8 cellular contexts compared by ENCODE assay signal in the genomic region with DNA sequence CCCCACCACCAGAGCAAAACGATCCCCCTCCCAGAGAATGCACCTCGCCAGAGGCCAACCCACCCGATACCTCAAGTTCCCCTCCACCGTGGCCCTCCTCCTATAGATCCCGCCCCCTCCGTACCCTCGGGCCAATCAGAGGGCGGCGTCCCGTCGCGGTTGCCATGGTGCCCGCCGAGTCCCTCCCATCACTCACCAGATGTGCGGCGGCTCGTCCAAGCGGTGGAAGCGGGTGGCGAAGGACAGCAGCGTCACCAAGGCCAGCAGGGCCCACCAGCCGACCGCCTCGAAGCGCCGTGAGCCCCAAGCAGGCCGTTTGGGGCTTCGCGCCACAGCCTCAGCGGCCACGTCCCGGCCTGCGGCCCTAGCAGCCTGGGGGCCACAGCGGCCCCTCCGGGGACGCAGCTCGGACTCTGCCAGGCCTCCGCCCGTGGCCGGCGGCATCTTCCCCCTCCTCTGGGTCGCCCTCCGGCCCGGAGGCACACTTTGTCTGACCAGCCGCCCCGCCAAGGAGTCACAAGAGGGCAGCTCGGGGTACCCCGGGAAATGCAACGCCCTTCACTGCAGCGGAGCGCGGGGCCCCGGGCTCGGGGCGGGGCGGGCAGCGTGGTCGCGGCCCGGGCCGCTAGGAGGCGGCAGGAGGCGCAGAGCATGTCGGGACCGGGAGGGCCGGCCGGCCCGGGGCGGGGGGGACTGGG. TPM values are rescaled to one million over a fixed set of nuclear protein-coding genes. Genes with fewer than 3 reads are reported as not detected.
DNase-seq lines count a peak whose midpoint lies in the region; ATAC-seq and TF ChIP-seq lines count a peak whose summit lies in the region.

A gene with protein sequence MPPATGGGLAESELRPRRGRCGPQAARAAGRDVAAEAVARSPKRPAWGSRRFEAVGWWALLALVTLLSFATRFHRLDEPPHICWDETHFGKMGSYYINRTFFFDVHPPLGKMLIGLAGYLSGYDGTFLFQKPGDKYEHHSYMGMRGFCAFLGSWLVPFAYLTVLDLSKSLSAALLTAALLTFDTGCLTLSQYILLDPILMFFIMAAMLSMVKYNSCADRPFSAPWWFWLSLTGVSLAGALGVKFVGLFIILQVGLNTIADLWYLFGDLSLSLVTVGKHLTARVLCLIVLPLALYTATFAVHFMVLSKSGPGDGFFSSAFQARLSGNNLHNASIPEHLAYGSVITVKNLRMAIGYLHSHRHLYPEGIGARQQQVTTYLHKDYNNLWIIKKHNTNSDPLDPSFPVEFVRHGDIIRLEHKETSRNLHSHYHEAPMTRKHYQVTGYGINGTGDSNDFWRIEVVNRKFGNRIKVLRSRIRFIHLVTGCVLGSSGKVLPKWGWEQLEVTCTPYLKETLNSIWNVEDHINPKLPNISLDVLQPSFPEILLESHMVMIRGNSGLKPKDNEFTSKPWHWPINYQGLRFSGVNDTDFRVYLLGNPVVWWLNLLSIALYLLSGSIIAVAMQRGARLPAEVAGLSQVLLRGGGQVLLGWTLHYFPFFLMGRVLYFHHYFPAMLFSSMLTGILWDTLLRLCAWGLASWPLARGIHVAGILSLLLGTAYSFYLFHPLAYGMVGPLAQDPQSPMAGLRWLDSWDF (minus strand): TSS at position 646 of the 698 bp plus-strand sequence. CDS start 202 bp downstream, at position 444.

- H3K4me3 ChIP-seq in NB4 (ENCODE audit: low read depth, low read length): peak within 1 kb of the TSS; percentile 66
- peak within 1 kb of the TSS; percentile 91 for H3K4me3 ChIP-seq in thymus (ENCODE audit: low read length)

- H3K27me3 Mint-ChIP-seq in HFFc6 (ENCODE audit: insufficient read depth): peaks cover 2% of the 10 kb centered on the region; the same call in 1 of the 2 replicates
- H3K27me3 Mint-ChIP-seq in activated naive CD8-positive, alpha-beta T cell: no peaks in the 10 kb centered on the region
- H3K27me3 Mint-ChIP-seq in osteocyte (ENCODE audit: unreplicated experiment): no peaks in the 10 kb centered on the region

- peak; percentile 56 for TF ChIP-seq POLR2A in NB4 (IDR thresholded peaks at IDR 0.05; ENCODE audit: extremely low read depth, insufficient read length)

- no peaks in the 10 kb centered on the region for H3K36me3 ChIP-seq in thymus (ENCODE audit: control insufficient read depth, insufficient read depth)

- H3K9me3 Mint-ChIP-seq in HFFc6 (no peaks in the 10 kb centered on the region), osteocyte (ENCODE audit: unreplicated experiment) (no peaks in the 10 kb centered on the region)
- no peaks in the 10 kb centered on the region for H3K9me3 Mint-ChIP-seq in activated naive CD8-positive, alpha-beta T cell (ENCODE audit: low read depth)

- peak within 1 kb of the TSS; percentile 99 for H3K27ac Mint-ChIP-seq in HFFc6
- H3K27ac Mint-ChIP-seq in activated naive CD8-positive, alpha-beta T cell: peak within 1 kb of the TSS; percentile 99
- peak within 1 kb of the TSS; percentile 100 for H3K27ac Mint-ChIP-seq in osteocyte (ENCODE audit: unreplicated experiment)

- peaks cover 33% of the 10 kb centered on the region for H3K4me1 Mint-ChIP-seq in HFFc6 (ENCODE audit: low read depth)
- peaks cover 16% of the 10 kb centered on the region for H3K4me1 Mint-ChIP-seq in activated naive CD8-positive, alpha-beta T cell (ENCODE audit: low read depth)
- H3K4me1 Mint-ChIP-seq in osteocyte (ENCODE audit: unreplicated experiment): peaks cover 26% of the 10 kb centered on the region

- ATAC-seq in SK-N-SH treated with all-trans-retinoic acid at 6 μM for 48 hours: peak; percentile 75

- H3K27ac ChIP-seq in thymus (ENCODE audit: low read depth): peak within 1 kb of the TSS; percentile 100

- under 1% methylated on average over 69 of the region's 69 CpGs for WGBS in thymus

- TF ChIP-seq CTCF in GM10266 (IDR thresholded peaks at IDR 0.05; ENCODE audit: control insufficient read depth, insufficient read depth, low read depth, missing control alignments): peak; percentile 47
- TF ChIP-seq CTCF in HFFc6 (IDR thresholded peaks at IDR 0.05): peak; percentile 77
- TF ChIP-seq CTCF in NB4 (IDR thresholded peaks at IDR 0.05; ENCODE audit: low read depth, low read length): peak; percentile 7
- TF ChIP-seq CTCF in osteocyte (IDR thresholded peaks at IDR 0.05): peak; percentile 64

- peak within 1 kb of the TSS; percentile 98 for H3K4me3 Mint-ChIP-seq in HFFc6
- H3K4me3 Mint-ChIP-seq in activated naive CD8-positive, alpha-beta T cell: peak within 1 kb of the TSS; percentile 96
- peak within 1 kb of the TSS; percentile 99 for H3K4me3 Mint-ChIP-seq in osteocyte (ENCODE audit: unreplicated experiment)

- no peaks in the 10 kb centered on the region for H3K27me3 ChIP-seq in thymus (ENCODE audit: control insufficient read depth, insufficient read depth)

- no peaks in the 10 kb centered on the region for H3K36me3 Mint-ChIP-seq in HFFc6 (ENCODE audit: low read depth)
- no peaks in the 10 kb centered on the region for H3K36me3 Mint-ChIP-seq in activated naive CD8-positive, alpha-beta T cell
- no peaks in the 10 kb centered on the region for H3K36me3 Mint-ChIP-seq in osteocyte (ENCODE audit: unreplicated experiment)

- DNase-seq in GM10266 (ENCODE audit: extremely low spot score) (peak; percentile 92), HFFc6 (peak; percentile 83), NB4 (ENCODE audit: low read depth) (peak; percentile 94), glomerular visceral epithelial cell (ENCODE audit: extremely low spot score) (peak; percentile 92), osteocyte (ENCODE audit: extremely low spot score, unreplicated experiment) (peak; percentile 98)

- H3K4me1 ChIP-seq in thymus (ENCODE audit: control insufficient read depth, insufficient read depth, low read length): peaks cover 3% of the 10 kb centered on the region

- H3K9me3 ChIP-seq in thymus (ENCODE audit: control insufficient read depth): no peaks in the 10 kb centered on the region

TF ChIP-seq in SK-N-SH treated with all-trans-retinoic acid at 6 μM for 48 hours, 23 proteins besides CTCF, POLR2A, EP300 and RAD21:
- TF ChIP-seq TCF4 (CRISPR knock-in tag; IDR thresholded peaks at IDR 0.05; ENCODE audit: borderline replicate concordance) (peak; percentile 40; the same call in 1 of the 2 replicates), ZNF8 (CRISPR knock-in tag; IDR thresholded peaks at IDR 0.05) (no peak)

RNA-seq across cellular contexts. Expression of the gene that starts here (rescaled TPM):
- total RNA-seq in HFFc6 (2021; fragmentation: NEBNext Ultra II Directional; extraction: Animal tissue kit (Norgen Biotek cat#: 25700)): 10 to 100 TPM; 21.7 to 39.0 (median 27.5) TPM
- 29.2 and 32.4 TPM in 2 replicates for total RNA-seq in osteocyte
- polyA plus RNA-seq in thymus: 11.1 TPM

Comparison
In these comparisons a context has a peak if more than half of its experiments do, and no peak if none do; other contexts are left out.
1. Peak in every context shown above with its lines: DNase-seq, ATAC-seq, H3K4me3 ChIP-seq and H3K27ac ChIP-seq.
2. CTCF ChIP-seq: peak in every context shown above with its lines; median percentile 77 in HFFc6; 64 in osteocyte; 47 in GM10266; 7 in NB4.